In the genomic region with DNA sequence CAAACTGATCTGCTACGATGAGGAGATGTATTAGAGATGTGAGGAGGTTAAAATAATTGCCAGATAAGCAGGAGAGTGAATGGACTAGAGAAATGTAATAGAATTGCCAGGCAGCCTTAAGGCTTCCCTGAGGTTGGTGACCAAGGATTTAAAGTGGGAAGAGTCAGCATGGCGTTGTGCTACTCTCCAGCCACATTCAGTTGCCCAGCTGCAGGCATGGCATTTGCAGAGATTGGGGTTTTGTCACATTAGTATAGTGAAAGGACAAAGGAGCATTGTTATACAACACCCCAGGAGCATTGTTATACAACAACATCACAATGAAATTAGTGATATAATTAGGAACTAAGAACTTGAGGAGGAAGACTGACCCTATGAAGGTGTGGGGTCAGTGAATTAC, we compare ENCODE assay signal across 13 cellular contexts. TPM values are rescaled to one million over a fixed set of nuclear protein-coding genes. Genes with fewer than 3 reads are reported as not detected.
DNase-seq lines count a peak whose midpoint lies in the region; ATAC-seq and TF ChIP-seq lines count a peak whose summit lies in the region.
"Had no signal": no experiment of that assay in that cellular context is flagged by ENCODE, and none has a peak within 500 bp of the region (broad histone marks: within the 10 kb centered on the region; RNA-seq: fewer than 3 reads in every experiment).

No MANE protein-coding gene starts in this region.

- H3F3A ChIP-seq in smooth muscle cell (ENCODE audit: low read depth), result peaks cover 17% of the 10 kb centered on the region

- H3K9ac ChIP-seq in smooth muscle cell (ENCODE audit: low read depth), result no peak overlapping the region

- peak overlapping the region; percentile 77 for H3K4me2 ChIP-seq in smooth muscle cell

- DNase-seq in HFFc6 (no peak), inferior parietal cortex (ENCODE audit: extremely low spot score) (peak; percentile 39), smooth muscle cell (lab: John Stamatoyannopoulos, UW; ENCODE audit: unreplicated experiment) (no peak), left lobe of liver (ENCODE audit: low spot score) (no peak), adrenal gland (no peak), DMS114 treated with DMSO at 0.1 percent for 48 hours (lab: John Stamatoyannopoulos, UW; ENCODE audit: unreplicated experiment) (no peak)
- DNase-seq: naive B cell, SJCRH30 had no signal

- no peaks in the 10 kb centered on the region for H3K27me3 ChIP-seq in smooth muscle cell (ENCODE audit: low read depth)
- no peaks in the 10 kb centered on the region for H3K27me3 ChIP-seq in adrenal gland
- H3K27me3 ChIP-seq: cardiac muscle cell, SJCRH30, upper lobe of left lung had no signal

- peak overlapping the region; percentile 71 for H3K4me3 Mint-ChIP-seq in HFFc6
- H3K4me3 Mint-ChIP-seq in activated T-helper 17 cell treated with anti-CD3 and anti-CD28 coated beads, Interleukin-2, amount 50 U/mL, for 72 hours, result peak overlapping the region; percentile 30
- H3K4me3 Mint-ChIP-seq: naive B cell had no signal

- no peak overlapping the region for H3K4me3 ChIP-seq in smooth muscle cell
- no peak overlapping the region for H3K4me3 ChIP-seq in adrenal gland
- H3K4me3 ChIP-seq: cardiac muscle cell, SJCRH30, upper lobe of left lung had no signal

- TF ChIP-seq CTCF in HFFc6 (IDR thresholded peaks at IDR 0.05) (no peak), smooth muscle cell (IDR thresholded peaks at IDR 0.05; ENCODE audit: borderline replicate concordance, insufficient read depth, poor library complexity, severe bottlenecking) (no peak), adrenal gland (IDR thresholded peaks at IDR 0.05) (no peak)

- H3K36me3 Mint-ChIP-seq in HFFc6 (ENCODE audit: low read depth), result peaks cover 41% of the 10 kb centered on the region
- H3K36me3 Mint-ChIP-seq in activated T-helper 17 cell treated with anti-CD3 and anti-CD28 coated beads, Interleukin-2, amount 50 U/mL, for 72 hours (ENCODE audit: low read depth), result peaks cover 75% of the 10 kb centered on the region

- H3K4me1 ChIP-seq in smooth muscle cell (ENCODE audit: low read depth) (peaks cover 14% of the 10 kb centered on the region), adrenal gland (replicated peaks in 1 of 2) (peaks cover 20 to 22% of the 10 kb centered on the region in 2 donors)

- H3K79me2 ChIP-seq in smooth muscle cell (ENCODE audit: low read depth), result peaks cover 88% of the 10 kb centered on the region

- H3K9me3 Mint-ChIP-seq in HFFc6, result no peaks in the 10 kb centered on the region
- H3K9me3 Mint-ChIP-seq in activated T-helper 17 cell treated with anti-CD3 and anti-CD28 coated beads, Interleukin-2, amount 50 U/mL, for 72 hours, result no peaks in the 10 kb centered on the region
- H3K9me3 Mint-ChIP-seq: naive B cell had no signal

- no peaks in the 10 kb centered on the region for H3K9me3 ChIP-seq in smooth muscle cell (replicated peaks; ENCODE audit: low read depth)
- H3K9me3 ChIP-seq in adrenal gland (replicated peaks in 1 of 3), result no peaks in the 10 kb centered on the region
- H3K9me3 ChIP-seq: SJCRH30, upper lobe of left lung had no signal

- H3K27ac ChIP-seq in smooth muscle cell (ENCODE audit: low read depth), result peak overlapping the region; percentile 33
- H3K27ac ChIP-seq in adrenal gland, result peak overlapping the region in 1 of 5 donors; percentile 66
- H3K27ac ChIP-seq: cardiac muscle cell, SJCRH30 had no signal

- 88% methylated on average over 2 of the region's 2 CpGs for WGBS in smooth muscle cell (ENCODE audit: low lambda C conversion rate)
- WGBS in adrenal gland, 4 donors, result 80 to 95% (median 87%) methylated on average over 2 of the region's 2 CpGs

- ATAC-seq in activated T-helper 17 cell treated with anti-CD3 and anti-CD28 coated beads, Interleukin-2, amount 50 U/mL, for 72 hours (replicated peaks), result no peak
- ATAC-seq in left lobe of liver, result no peak
- no peak for ATAC-seq in GM19324 (IDR thresholded peaks at IDR 0.05; ENCODE audit: low FRiP score, unreplicated experiment)
- ATAC-seq: HepG2 had no signal

- no peak overlapping the region for H2AFZ ChIP-seq in smooth muscle cell (ENCODE audit: low read depth)

- no peak for TF ChIP-seq POLR2A in adrenal gland (IDR thresholded peaks at IDR 0.05)

- H3K36me3 ChIP-seq in smooth muscle cell (ENCODE audit: low read depth), result peaks cover 3% of the 10 kb centered on the region
- H3K36me3 ChIP-seq in adrenal gland (replicated peaks in 1 of 2), result peaks cover 0 to 4% of the 10 kb centered on the region in 2 donors

- H3K4me1 Mint-ChIP-seq in HFFc6 (ENCODE audit: low read depth), result peaks cover 53% of the 10 kb centered on the region
- peaks cover 21% of the 10 kb centered on the region for H3K4me1 Mint-ChIP-seq in activated T-helper 17 cell treated with anti-CD3 and anti-CD28 coated beads, Interleukin-2, amount 50 U/mL, for 72 hours

- intact Hi-C loops in adrenal gland (cut with DNase I), result no loop called here

- peak overlapping the region; percentile 80 for H3K27ac Mint-ChIP-seq in HFFc6
- H3K27ac Mint-ChIP-seq in activated T-helper 17 cell treated with anti-CD3 and anti-CD28 coated beads, Interleukin-2, amount 50 U/mL, for 72 hours, result peak overlapping the region; percentile 66

- H4K20me1 ChIP-seq in smooth muscle cell (ENCODE audit: low read depth), result peaks cover 98% of the 10 kb centered on the region

- no peaks in the 10 kb centered on the region for H3K27me3 Mint-ChIP-seq in HFFc6 (ENCODE audit: insufficient read depth)
- H3K27me3 Mint-ChIP-seq in activated T-helper 17 cell treated with anti-CD3 and anti-CD28 coated beads, Interleukin-2, amount 50 U/mL, for 72 hours, result no peaks in the 10 kb centered on the region
- H3K27me3 Mint-ChIP-seq: naive B cell had no signal

RNA-seq across cellular contexts. Expression of a gene that starts 31.7 kb away (rescaled TPM):
- total RNA-seq in HFFc6 (2021; fragmentation: NEBNext Ultra II Directional; extraction: Animal tissue kit (Norgen Biotek cat#: 25700)), result 10 to 100 TPM; 57.4 to 71.8 (median 65.7) TPM
- total RNA-seq in activated T-helper 17 cell treated with anti-CD3 and anti-CD28 coated beads, Interleukin-2, amount 50 U/mL, for 72 hours, result 10 to 100 TPM; 61.2 to 80.8 TPM
- total RNA-seq in smooth muscle cell, result 63.2 and 71.3 TPM in 2 replicates
- 68.4 and 69.0 TPM in 2 replicates for polyA plus RNA-seq in smooth muscle cell
- 26.5 TPM for total RNA-seq in left lobe of liver
- total RNA-seq in adrenal gland, result 100 to 1,000 TPM in 3 of 8 donors, 10 to 100 TPM in 5; 73.1 to 144 (median 94.6) TPM
- 100 to 1,000 TPM in 2 of 3 donors, 10 to 100 TPM in 1; 89.5 to 233 (median 172) TPM for polyA plus RNA-seq in adrenal gland
